19 cellular contexts compared by ENCODE assay signal in the genomic region with DNA sequence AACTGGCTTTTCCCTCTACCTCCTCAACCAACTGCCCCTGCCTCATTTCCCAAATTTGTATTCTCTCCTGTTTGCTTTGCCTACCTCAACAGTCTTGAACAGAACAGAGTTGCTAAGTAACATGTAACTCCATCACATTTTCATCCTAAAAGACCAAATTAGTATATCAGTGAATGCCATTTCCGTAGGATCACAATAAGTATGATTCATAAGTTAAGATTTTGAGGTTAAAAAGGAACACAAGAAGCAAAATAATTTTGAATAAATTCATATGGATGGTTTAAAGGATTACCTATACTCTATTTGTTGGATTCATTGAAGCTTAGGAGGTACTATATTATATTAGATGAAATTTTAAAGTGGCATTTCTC.
"Had no signal": no experiment of that assay in that cellular context is flagged by ENCODE, and none has a peak within 500 bp of the region (broad histone marks: within the 10 kb centered on the region; RNA-seq: fewer than 3 reads in every experiment).

No MANE protein-coding gene starts in this region.

- H3K27me3 ChIP-seq: Peyer's patch, SJCRH30 had no signal

- H3K4me3 ChIP-seq: Peyer's patch, SJCRH30 had no signal

- DNase-seq: activated B cell treated with CpG ODN at 0.5 μM for 24 hours; activated CD4-positive, alpha-beta memory T cell treated with anti-CD3 and anti-CD28 coated beads, Interleukin-2, amount 10 ng/mL, durations not matched to agents 7 days and 5 days; activated CD4-positive, alpha-beta T cell treated with anti-CD3 and anti-CD28 coated beads, Interleukin-2, amount 10 ng/mL, durations not matched to agents 7 days and 5 days; activated gamma-delta T cell; activated naive CD4-positive, alpha-beta T cell treated with anti-CD3 and anti-CD28 coated beads for 36 hours; activated T-cell treated with anti-CD3 and anti-CD28 coated beads for 4 hours; activated T-cell treated with anti-CD3 and anti-CD28 coated beads, Interleukin-2, amount 50 U/mL, for 48 hours; central memory CD4-positive, alpha-beta T cell; Karpas-422; NCI-H1105 treated with DMSO at 0.1 percent for 48 hours; NCI-H1436 treated with DMSO at 0.1 percent for 48 hours; NCI-H187; NCI-H2081; NCI-H510A treated with DMSO at 0.1 percent for 48 hours; Peyer's patch; Right ventricle myocardium superior; SJCRH30; SW 1271 had no signal

- H3K4me1 ChIP-seq: Peyer's patch, SJCRH30 had no signal

- H3K27ac ChIP-seq: Peyer's patch, RWPE1, SJCRH30 had no signal

- H3K9me3 ChIP-seq: Peyer's patch, SJCRH30 had no signal

- H3K36me3 ChIP-seq: Peyer's patch, SJCRH30 had no signal
